In the genomic region with DNA sequence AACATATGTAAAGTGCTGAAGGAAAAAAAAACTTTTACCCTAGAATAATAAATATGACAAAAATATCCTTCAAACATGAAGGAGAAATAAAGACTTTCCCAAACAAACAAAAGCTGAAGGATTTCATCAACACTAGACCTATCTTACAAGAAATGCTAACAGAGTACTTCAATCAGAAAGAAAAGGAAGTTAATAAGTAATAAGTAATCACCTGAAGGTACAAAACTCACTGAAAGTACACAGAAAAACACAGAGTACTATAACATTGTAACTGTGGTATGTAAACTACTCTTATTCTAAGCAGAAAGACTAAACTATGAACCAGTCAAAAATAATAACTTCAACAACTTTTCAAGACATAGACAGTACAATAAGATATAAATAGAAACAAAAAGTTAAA, we compare ENCODE assay signal across 8 cellular contexts.
"Had no signal": no experiment of that assay in that cellular context is flagged by ENCODE, and none has a peak within 500 bp of the region (broad histone marks: within the 10 kb centered on the region; RNA-seq: fewer than 3 reads in every experiment).

No MANE protein-coding gene starts in this region.

- H3K4me3 ChIP-seq: GM23338, K562 had no signal

- DNase-seq: H9, HCEC 1CT, IMR-90 had no signal

- ATAC-seq: GM23338, K562 had no signal

- FAIRE-seq: H1, H54, HTR-8/SVneo, K562 had no signal
